14 cellular contexts compared by ENCODE assay signal in the genomic region with DNA sequence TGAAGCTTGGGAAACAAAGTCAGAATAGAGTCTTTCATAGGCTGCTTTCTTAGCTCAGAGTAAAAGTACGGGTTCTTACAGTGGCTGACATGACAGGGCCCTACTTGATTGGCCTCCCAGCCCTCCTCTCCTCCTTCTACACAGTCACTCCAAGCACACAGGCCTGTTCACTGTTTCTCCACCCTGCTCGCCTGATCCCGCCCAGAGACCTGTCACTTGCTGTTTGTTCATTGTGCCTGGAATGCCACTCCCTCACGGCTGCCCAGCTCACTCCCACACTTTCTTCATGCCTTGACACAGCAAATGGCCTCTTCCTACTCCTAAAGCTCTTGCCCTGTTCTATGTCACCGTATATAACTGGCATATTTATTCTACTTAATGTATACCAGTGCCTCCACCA.
DNase-seq lines count a peak whose midpoint lies in the region; ATAC-seq and TF ChIP-seq lines count a peak whose summit lies in the region.
"Had no signal": no experiment of that assay in that cellular context is flagged by ENCODE, and none has a peak within 500 bp of the region (broad histone marks: within the 10 kb centered on the region; RNA-seq: fewer than 3 reads in every experiment).

No MANE protein-coding gene starts in this region.

- CTCF ChIA-PET in MCF 10A (lab: Yijun Ruan, JAX), result interaction anchor here (0.5 to 1.1 kb wide), 4 partner anchors 10 to 60 kb away, joined by 3 read pairs; no protein-coding TSS in a partner anchor
- CTCF ChIA-PET in activated CD8-positive, alpha-beta T cell treated with anti-CD3 and anti-CD28 coated beads for 36 hours (lab: Charles Lee), result interaction anchor here (0.7 to 1.6 kb wide), 3 partner anchors 8 to 92 kb away, joined by 3 to 5 read pairs (median 3); no protein-coding TSS in a partner anchor

- H3K4me1 ChIP-seq in breast epithelium (peaks cover 0 to 5% of the 10 kb centered on the region in 2 donors), upper lobe of left lung (peaks cover 18 to 33% (median 23%) of the 10 kb centered on the region in 4 donors)

- BruUV-seq in MCF 10A (replicated peaks; lab: Mats Ljungman, UMichigan), result no TSS peak

- no peaks in the 10 kb centered on the region for H3K9me3 ChIP-seq in breast epithelium
- H3K9me3 ChIP-seq in upper lobe of left lung, result no peaks in the 10 kb centered on the region
- H3K9me3 ChIP-seq: spleen had no signal

- peak; percentile 33 to 46 for ATAC-seq in upper lobe of left lung (ENCODE audit: low FRiP score in 2 of 2)
- ATAC-seq in GM21717 (IDR thresholded peaks at IDR 0.05; ENCODE audit: unreplicated experiment), result no peak
- ATAC-seq in activated CD8-positive, alpha-beta T cell treated with anti-CD3 and anti-CD28 coated beads for 36 hours, result no peak

- peak overlapping the region; percentile 36 for H3K27ac Mint-ChIP-seq in MCF 10A (ENCODE audit: low read depth, unreplicated experiment)
- H3K27ac Mint-ChIP-seq in activated CD8-positive, alpha-beta T cell treated with anti-CD3 and anti-CD28 coated beads for 36 hours, result no peak overlapping the region

- H3K36me3 Mint-ChIP-seq in MCF 10A (ENCODE audit: insufficient read depth, unreplicated experiment), result peaks cover 6% of the 10 kb centered on the region
- H3K36me3 Mint-ChIP-seq in activated CD8-positive, alpha-beta T cell treated with anti-CD3 and anti-CD28 coated beads for 36 hours (ENCODE audit: low read depth), result peaks cover 3% of the 10 kb centered on the region

- H3K27ac ChIP-seq in breast epithelium, result no peak overlapping the region
- H3K27ac ChIP-seq in cingulate gyrus (ENCODE audit: low read depth, low read length), result peak overlapping the region; percentile 73
- H3K27ac ChIP-seq in upper lobe of left lung, result no peak overlapping the region
- H3K27ac ChIP-seq: spleen had no signal

- no peaks in the 10 kb centered on the region for H3K9me3 Mint-ChIP-seq in MCF 10A (ENCODE audit: unreplicated experiment)
- H3K9me3 Mint-ChIP-seq in activated CD8-positive, alpha-beta T cell treated with anti-CD3 and anti-CD28 coated beads for 36 hours, result no peaks in the 10 kb centered on the region

- 86% methylated on average over 5 of the region's 5 CpGs for WGBS in upper lobe of left lung, 2 donors

- POLR2A ChIA-PET in MCF 10A (lab: Yijun Ruan, JAX), result interaction anchor here (0.7 to 1.2 kb wide), 2 partner anchors 49 to 102 kb away, joined by 3 to 4 read pairs; no protein-coding TSS in a partner anchor
- POLR2A ChIA-PET in activated CD8-positive, alpha-beta T cell treated with anti-CD3 and anti-CD28 coated beads for 36 hours (lab: Charles Lee), result no interaction called here

- H3K4me3 ChIP-seq in breast epithelium, result no peak overlapping the region
- H3K4me3 ChIP-seq in upper lobe of left lung, result no peak overlapping the region
- H3K4me3 ChIP-seq: spleen had no signal

- TF ChIP-seq CTCF in MCF 10A (IDR thresholded peaks at IDR 0.05; ENCODE audit: unreplicated experiment), result no peak
- no peak for TF ChIP-seq CTCF in breast epithelium (IDR thresholded peaks at IDR 0.05)
- TF ChIP-seq CTCF in upper lobe of left lung (IDR thresholded peaks at IDR 0.05), result no peak
- TF ChIP-seq CTCF in activated CD8-positive, alpha-beta T cell treated with anti-CD3 and anti-CD28 coated beads for 36 hours (IDR thresholded peaks at IDR 0.05), result no peak

- H3K27me3 Mint-ChIP-seq in MCF 10A (ENCODE audit: insufficient read depth, unreplicated experiment), result no peaks in the 10 kb centered on the region
- H3K27me3 Mint-ChIP-seq in activated CD8-positive, alpha-beta T cell treated with anti-CD3 and anti-CD28 coated beads for 36 hours, result no peaks in the 10 kb centered on the region

- TF ChIP-seq POLR2A in breast epithelium (IDR thresholded peaks at IDR 0.05) (no peak), upper lobe of left lung (IDR thresholded peaks at IDR 0.05) (no peak)

- no peak for TF ChIP-seq EP300 in upper lobe of left lung (IDR thresholded peaks at IDR 0.05)

- no peaks in the 10 kb centered on the region for H3K27me3 ChIP-seq in breast epithelium
- no peaks in the 10 kb centered on the region for H3K27me3 ChIP-seq in upper lobe of left lung
- H3K27me3 ChIP-seq: spleen had no signal

- intact Hi-C loops in MCF 10A (cut with micrococcal nuclease), result no loop called here
- intact Hi-C loops in breast epithelium (cut with DNase I; ENCODE audit: low total_unique reads), result no loop called here
- intact Hi-C loops in activated CD8-positive, alpha-beta T cell treated with anti-CD3 and anti-CD28 coated beads for 36 hours (cut with micrococcal nuclease), result no loop called here

- no peaks in the 10 kb centered on the region for H3K36me3 ChIP-seq in breast epithelium
- H3K36me3 ChIP-seq in upper lobe of left lung, result no peaks in the 10 kb centered on the region

- H3K4me1 Mint-ChIP-seq in MCF 10A (ENCODE audit: insufficient read depth, unreplicated experiment), result peaks cover 64% of the 10 kb centered on the region
- H3K4me1 Mint-ChIP-seq in activated CD8-positive, alpha-beta T cell treated with anti-CD3 and anti-CD28 coated beads for 36 hours (ENCODE audit: low read depth), result peaks cover 60% of the 10 kb centered on the region

- H3K4me3 Mint-ChIP-seq in MCF 10A (ENCODE audit: unreplicated experiment), result no peak overlapping the region
- H3K4me3 Mint-ChIP-seq in activated CD8-positive, alpha-beta T cell treated with anti-CD3 and anti-CD28 coated beads for 36 hours, result no peak overlapping the region

- DNase-seq in MCF 10A (ENCODE audit: unreplicated experiment) (peak; percentile 66), breast epithelium (ENCODE audit: low spot score in 2 of 2) (no peak), mucosa of gallbladder (ENCODE audit: low spot score) (peak; percentile 27), upper lobe of left lung (no peak), NCI-H2029 (lab: John Stamatoyannopoulos, UW) (no peak)
- DNase-seq in activated CD8-positive, alpha-beta T cell treated with anti-CD3 and anti-CD28 coated beads for 36 hours, result no peak
- DNase-seq: activated CD4-positive, alpha-beta T cell treated with anti-CD3 and anti-CD28 coated beads, Interleukin-2, amount 50 U/mL, for 4 hours; effector memory CD4-positive, alpha-beta T cell; KBM-7; NCI-H2227 treated with DMSO at 0.1 percent for 48 hours; Right ventricle myocardium superior; spleen had no signal

Comparison
In these comparisons a context has a peak if more than half of its experiments do, and no peak if none do; other contexts are left out.
1. DNase-seq: peak in MCF 10A (single experiment) and mucosa of gallbladder (single experiment); none in breast epithelium (0 of 2), upper lobe of left lung (0 of 2), NCI-H2029 (single experiment) and activated CD8-positive, alpha-beta T cell treated with anti-CD3 and anti-CD28 coated beads for 36 hours (single experiment).
2. ATAC-seq: peak in upper lobe of left lung (2 of 2); none in GM21717 (single experiment) and activated CD8-positive, alpha-beta T cell treated with anti-CD3 and anti-CD28 coated beads for 36 hours (single experiment).